ENCODE assay signal across 11 cellular contexts in the genomic region with DNA sequence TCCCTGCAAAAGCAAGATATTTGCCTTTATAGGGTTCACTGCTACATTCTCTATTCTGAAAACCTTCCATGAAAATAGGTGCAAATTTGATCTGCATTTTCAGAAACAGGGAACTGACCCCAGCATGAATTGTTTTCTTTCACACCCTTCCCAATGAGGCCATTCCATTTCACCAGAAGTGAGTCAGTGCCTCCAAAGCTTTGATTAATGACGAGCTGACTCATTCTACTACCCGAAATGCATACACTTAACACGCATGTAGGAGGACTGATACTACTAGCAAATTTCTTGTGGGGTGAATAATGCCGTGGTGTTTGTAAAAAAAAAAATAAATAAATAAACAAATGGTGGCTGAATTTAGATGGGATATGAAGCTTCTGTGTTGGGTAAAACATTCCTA.
A peak's percentile ranks its signal among the peaks of the same experiment; 100 is the strongest.
DNase-seq lines count a peak whose midpoint lies in the region; TF ChIP-seq lines count a peak whose summit lies in the region.
"Had no signal": no experiment of that assay in that cellular context is flagged by ENCODE, and none has a peak within 500 bp of the region (broad histone marks: within the 10 kb centered on the region; RNA-seq: fewer than 3 reads in every experiment).

No MANE protein-coding gene starts in this region.

- TF ChIP-seq CTCF in neural crest cell (conservative IDR thresholded peaks at IDR 0.05), result no peak

- peak overlapping the region; percentile 65 for H3K27ac Mint-ChIP-seq in dendritic cell treated with granulocyte-macrophage colony-stimulating factor and Interleukin-4, amounts not matched to agents 40 ng/mL and 50 ng/mL, for 4 days
- H3K27ac Mint-ChIP-seq in neural crest cell (ENCODE audit: unreplicated experiment), result peak overlapping the region; percentile 37

- H3K36me3 Mint-ChIP-seq in dendritic cell treated with granulocyte-macrophage colony-stimulating factor and Interleukin-4, amounts not matched to agents 40 ng/mL and 50 ng/mL, for 4 days (ENCODE audit: low read depth), result no peaks in the 10 kb centered on the region
- H3K36me3 Mint-ChIP-seq in neural crest cell (ENCODE audit: low read depth), result no peaks in the 10 kb centered on the region

- peaks cover 6% of the 10 kb centered on the region for H3K4me1 Mint-ChIP-seq in dendritic cell treated with granulocyte-macrophage colony-stimulating factor and Interleukin-4, amounts not matched to agents 40 ng/mL and 50 ng/mL, for 4 days (ENCODE audit: low read depth)
- peaks cover 44% of the 10 kb centered on the region for H3K4me1 Mint-ChIP-seq in neural crest cell

- intact Hi-C loops in dendritic cell treated with granulocyte-macrophage colony-stimulating factor and Interleukin-4, amounts not matched to agents 40 ng/mL and 50 ng/mL, for 4 days (cut with micrococcal nuclease), result no loop called here

- DNase-seq in DMS53 (lab: John Stamatoyannopoulos, UW) (peak; percentile 1), DMS53 treated with DMSO at 0.1 percent for 48 hours (lab: John Stamatoyannopoulos, UW; ENCODE audit: unreplicated experiment) (no peak), MV-4-11 (lab: John Stamatoyannopoulos, UW) (peak; percentile 66), neural crest cell (ENCODE audit: low read depth, low spot score) (no peak), NCI-H69 (lab: John Stamatoyannopoulos, UW) (no peak), GF-D8 (lab: John Stamatoyannopoulos, UW) (no peak), NCI-H526 treated with DMSO at 0.1 percent for 48 hours (lab: John Stamatoyannopoulos, UW) (no peak)
- DNase-seq: activated T-cell treated with anti-CD3 and anti-CD28 coated beads for 4 hours; central memory CD4-positive, alpha-beta T cell; pancreas had no signal

- H3K27me3 Mint-ChIP-seq in dendritic cell treated with granulocyte-macrophage colony-stimulating factor and Interleukin-4, amounts not matched to agents 40 ng/mL and 50 ng/mL, for 4 days, result no peaks in the 10 kb centered on the region
- H3K27me3 Mint-ChIP-seq in neural crest cell (ENCODE audit: low read depth), result no peaks in the 10 kb centered on the region

- no peaks in the 10 kb centered on the region for H3K9me3 Mint-ChIP-seq in dendritic cell treated with granulocyte-macrophage colony-stimulating factor and Interleukin-4, amounts not matched to agents 40 ng/mL and 50 ng/mL, for 4 days
- H3K9me3 Mint-ChIP-seq in neural crest cell, result no peaks in the 10 kb centered on the region

- no peak overlapping the region for H3K4me3 Mint-ChIP-seq in dendritic cell treated with granulocyte-macrophage colony-stimulating factor and Interleukin-4, amounts not matched to agents 40 ng/mL and 50 ng/mL, for 4 days
- H3K4me3 Mint-ChIP-seq in neural crest cell, result no peak overlapping the region

Comparison
In these comparisons a context has a peak if more than half of its experiments do, and no peak if none do; other contexts are left out.
1. DNase-seq: peak in DMS53 (single experiment) and MV-4-11 (single experiment); none in DMS53 treated with DMSO at 0.1 percent for 48 hours (single experiment), neural crest cell (single experiment), NCI-H69 (single experiment), GF-D8 (single experiment) and NCI-H526 treated with DMSO at 0.1 percent for 48 hours (single experiment).